Comparison of ENCODE assay signal across 8 cellular contexts in the genomic region with DNA sequence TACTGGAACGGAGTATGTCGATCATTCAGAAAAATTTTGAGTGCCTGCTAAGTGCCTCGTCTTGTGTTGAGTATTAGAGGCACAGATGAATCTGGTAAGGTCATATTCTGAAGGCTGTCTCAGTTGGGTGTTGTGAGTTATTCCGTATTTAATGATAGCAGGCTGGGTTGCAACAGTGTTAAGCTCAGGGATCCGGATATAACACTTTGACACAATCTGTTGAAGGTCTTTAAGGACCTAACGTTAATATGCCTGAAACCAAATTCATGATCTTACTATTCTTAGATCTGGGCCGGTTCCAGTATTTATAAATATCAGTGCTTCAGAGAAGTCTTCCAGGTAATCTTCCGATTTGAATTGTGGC. TPM values are rescaled to one million over a fixed set of nuclear protein-coding genes. Genes with fewer than 3 reads are reported as not detected.
A peak's percentile ranks its signal among the peaks of the same experiment; 100 is the strongest.
DNase-seq lines count a peak whose midpoint lies in the region; ATAC-seq, FAIRE-seq and TF ChIP-seq lines count a peak whose summit lies in the region.

No MANE protein-coding gene starts in this region.

- H3K36me3 ChIP-seq in WERI-Rb-1 = peaks cover 64% of the 10 kb centered on the region

- H3K27ac ChIP-seq in WERI-Rb-1 = peak overlapping the region; percentile 86
- H3K27ac ChIP-seq in foreskin keratinocyte = peak overlapping the region; percentile 91

- DNase-seq in GM19239 (ENCODE audit: insufficient read length, low spot score) = no peak
- no peak for DNase-seq in WERI-Rb-1
- no peak for DNase-seq in foreskin keratinocyte
- DNase-seq in skeletal muscle cell (ENCODE audit: low read depth) = no peak
- DNase-seq in D341Med (ENCODE audit: low spot score) = no peak
- no peak for DNase-seq in SK-N-DZ (ENCODE audit: low spot score)

- peak; percentile 42 for FAIRE-seq in GM19239 (lab: Jason Lieb, UNC)

- peak overlapping the region; percentile 96 for H3K4me3 ChIP-seq in WERI-Rb-1 (ENCODE audit: low read depth, low read length)
- peak overlapping the region; percentile 99 for H3K4me3 ChIP-seq in skeletal muscle cell (ENCODE audit: low read depth, low read length)

- H3K4me1 ChIP-seq in foreskin keratinocyte = peaks cover 6% of the 10 kb centered on the region

- no peaks in the 10 kb centered on the region for H3K9me3 ChIP-seq in WERI-Rb-1 (ENCODE audit: severe bottlenecking)

- ATAC-seq in foreskin keratinocyte (no peak), HG03469 (IDR thresholded peaks at IDR 0.05; ENCODE audit: unreplicated experiment) (no peak), GM21619 (IDR thresholded peaks at IDR 0.05; ENCODE audit: unreplicated experiment) (no peak)

- H3K27me3 ChIP-seq in WERI-Rb-1 (ENCODE audit: insufficient read depth, low read depth, severe bottlenecking) = no peaks in the 10 kb centered on the region
- H3K27me3 ChIP-seq in foreskin keratinocyte = no peaks in the 10 kb centered on the region

- no peak for TF ChIP-seq CTCF in WERI-Rb-1 (IDR thresholded peaks at IDR 0.05; ENCODE audit: low read depth, low read length)
- no peak for TF ChIP-seq CTCF in foreskin keratinocyte (conservative IDR thresholded peaks at IDR 0.05)

RNA-seq across cellular contexts. Expression of a gene that starts 0.6 kb away (rescaled TPM):
- total RNA-seq in foreskin keratinocyte = 16.5 and 18.9 TPM in 2 replicates
- polyA plus RNA-seq in foreskin keratinocyte = 19.5 and 20.5 TPM in 2 replicates
- 12.0 and 17.6 TPM in 2 replicates for polyA plus RNA-seq in SK-N-DZ (2014; cell fraction: cytosol; rRNA removed)
- 18.8 and 19.5 TPM in 2 replicates for polyA plus RNA-seq in SK-N-DZ (2014; cell fraction: nucleus; rRNA removed)

RNA-seq across cellular contexts. Expression of a gene that starts 0.7 kb away (rescaled TPM):
- total RNA-seq in foreskin keratinocyte = 17.7 and 20.6 TPM in 2 replicates
- polyA plus RNA-seq in foreskin keratinocyte = 8.0 and 10.8 TPM in 2 replicates
- 24.5 and 26.8 TPM in 2 replicates for polyA plus RNA-seq in SK-N-DZ (2014; cell fraction: cytosol; rRNA removed)
- 17.0 and 17.4 TPM in 2 replicates for polyA plus RNA-seq in SK-N-DZ (2014; cell fraction: nucleus; rRNA removed)

RNA-seq across cellular contexts. Expression of a gene that starts 39.0 kb away (rescaled TPM):
- total RNA-seq in foreskin keratinocyte = 28.6 and 28.8 TPM in 2 replicates
- 17.3 and 18.5 TPM in 2 replicates for polyA plus RNA-seq in foreskin keratinocyte
- 6.4 and 8.9 TPM in 2 replicates for polyA plus RNA-seq in SK-N-DZ (2014; cell fraction: cytosol; rRNA removed)
- 48.5 and 50.8 TPM in 2 replicates for polyA plus RNA-seq in SK-N-DZ (2014; cell fraction: nucleus; rRNA removed)
